8 cellular contexts compared by ENCODE assay signal in genomic region chr14:94081386-94081820, GRCh38. TPM values are rescaled to one million over a fixed set of nuclear protein-coding genes. Genes with fewer than 3 reads are reported as not detected.
DNase-seq lines count a peak whose midpoint lies in the region; ATAC-seq, FAIRE-seq and TF ChIP-seq lines count a peak whose summit lies in the region.

No MANE protein-coding gene starts in this region.

- H3K4me3 ChIP-seq in astrocyte (ENCODE audit: insufficient read depth, low read depth, low read length) (peak overlapping the region; percentile 92), HepG2 (replicated peaks in 1 of 3; ENCODE audit: insufficient read depth in 1 of 3, low read depth in 2 of 3, low read length in 3 of 3) (peak overlapping the region; percentile 75 to 99 (median 99))

- intact Hi-C loops in CD14-positive monocyte (cut with micrococcal nuclease) = loop anchor here in 1 of 2 donors (5.0 kb wide), 1 partner anchor 54 kb away; the partner anchor contains the start of gene OTUB2
- intact Hi-C loops in HepG2 (cut with micrococcal nuclease; ENCODE audit: unreplicated experiment) = loop anchor here (5.0 kb wide), 2 partner anchors 44 to 46 kb away; partner anchors contain the start of gene IFI27L2

- H3K79me2 ChIP-seq in astrocyte (ENCODE audit: insufficient read depth, low read length) (peaks cover 65% of the 10 kb centered on the region), HepG2 (ENCODE audit: insufficient read depth, low read length) (peaks cover 56% of the 10 kb centered on the region)

- H3K27me3 Mint-ChIP-seq in CD14-positive monocyte (ENCODE audit: low read depth in 3 of 3) = peaks cover 0 to 2% (median 0%) of the 10 kb centered on the region in 3 donors
- no peaks in the 10 kb centered on the region for H3K27me3 Mint-ChIP-seq in astrocyte (ENCODE audit: low read depth, unreplicated experiment)
- H3K27me3 Mint-ChIP-seq in type B pancreatic cell = no peaks in the 10 kb centered on the region

- BruUV-seq in HepG2 (replicated peaks; lab: Mats Ljungman, UMichigan) = TSS peak; percentile 69

- H3K4me2 ChIP-seq in astrocyte (ENCODE audit: low read length) (peak overlapping the region; percentile 97), HepG2 (ENCODE audit: low read depth, low read length) (peak overlapping the region; percentile 79)

- H3K4me1 Mint-ChIP-seq in CD14-positive monocyte = peaks cover 41% of the 10 kb centered on the region
- H3K4me1 Mint-ChIP-seq in astrocyte (ENCODE audit: low read depth, unreplicated experiment) = peaks cover 19% of the 10 kb centered on the region
- H3K4me1 Mint-ChIP-seq in type B pancreatic cell (ENCODE audit: unreplicated experiment) = peaks cover 31% of the 10 kb centered on the region

- WGBS in HepG2 (ENCODE audit: low lambda C conversion rate) = 0% methylated on average over 19 of the region's 19 CpGs

- H4K20me1 ChIP-seq in astrocyte (ENCODE audit: insufficient read depth, low read length) (peaks cover 31% of the 10 kb centered on the region), HepG2 (ENCODE audit: insufficient read depth, low read length) (peaks cover 28% of the 10 kb centered on the region)

- no peaks in the 10 kb centered on the region for H3K9me3 ChIP-seq in astrocyte (ENCODE audit: insufficient read depth, low read depth, low read length)
- no peaks in the 10 kb centered on the region for H3K9me3 ChIP-seq in HepG2 (ENCODE audit: low read length)

- H3K36me3 ChIP-seq in astrocyte (ENCODE audit: insufficient read depth, low read length) (peaks cover 11% of the 10 kb centered on the region), HepG2 (replicated peaks in 1 of 2; ENCODE audit: control insufficient read depth in 1 of 2, insufficient read depth in 2 of 2, low read length in 2 of 2) (peaks cover 1 to 18% of the 10 kb centered on the region in 2 experiments; a peak in 3 of 5 replicates)

- H3K9ac ChIP-seq in astrocyte (ENCODE audit: low read length) (peak overlapping the region; percentile 94), HepG2 (ENCODE audit: insufficient read depth, low read depth, low read length) (peak overlapping the region; percentile 98)

- in situ Hi-C loops in HepG2 (cut with HindIII; ENCODE audit: extremely low pct_ligation_motif_present, low pct_unique_long_range_greater_than_20kb) = no loop called here

- H3K4me1 ChIP-seq in astrocyte (ENCODE audit: insufficient read depth, low read length) = peaks cover 14% of the 10 kb centered on the region
- H3K4me1 ChIP-seq in HepG2 (ENCODE audit: insufficient read depth, low read length) = peaks cover 53% of the 10 kb centered on the region

- no peak for DNase-seq in CD14-positive monocyte (ENCODE audit: low spot score)
- no peak for DNase-seq in astrocyte (ENCODE audit: low read depth)
- DNase-seq in HepG2 (ENCODE audit: low spot score) = no peak
- no peak for DNase-seq in type B pancreatic cell (ENCODE audit: extremely low spot score, unreplicated experiment)
- no peak for DNase-seq in NCI-H2227 treated with DMSO at 0.1 percent for 48 hours (lab: John Stamatoyannopoulos, UW)
- no peak for DNase-seq in NCI-H2196 treated with DMSO at 0.1 percent for 48 hours (lab: John Stamatoyannopoulos, UW; ENCODE audit: unreplicated experiment)

- POLR2A ChIA-PET in HepG2 (lab: Yijun Ruan, JAX) = interaction anchor here (0.7 to 1.6 kb wide), 12 partner anchors 8 to 212 kb away, joined by 3 to 10 read pairs (median 4); partner anchors contain the start of gene SERPINA10

- TF ChIP-seq CTCF in CD14-positive monocyte (IDR thresholded peaks at IDR 0.05) = no peak
- no peak for TF ChIP-seq CTCF in astrocyte (IDR thresholded peaks at IDR 0.05; ENCODE audit: insufficient read depth, low read depth, low read length)
- TF ChIP-seq CTCF in HepG2 (CRISPR knock-in tag; IDR thresholded peaks at IDR 0.05) = no peak
- TF ChIP-seq CTCF in type B pancreatic cell (conservative IDR thresholded peaks at IDR 0.05) = no peak

- H3K4me3 Mint-ChIP-seq in CD14-positive monocyte = peak overlapping the region; percentile 100
- peak overlapping the region; percentile 99 for H3K4me3 Mint-ChIP-seq in astrocyte (ENCODE audit: unreplicated experiment)
- peak overlapping the region; percentile 98 for H3K4me3 Mint-ChIP-seq in type B pancreatic cell

- TF ChIP-seq EP300 in HepG2 (IDR thresholded peaks at IDR 0.05; ENCODE audit: low read depth in 2 of 2, low read length in 2 of 2) (no peak), HepG2 (CRISPR knock-in tag; IDR thresholded peaks at IDR 0.05; ENCODE audit: borderline replicate concordance) (no peak)

- peak overlapping the region; percentile 89 for H3K27ac ChIP-seq in astrocyte (ENCODE audit: low read depth, low read length)
- H3K27ac ChIP-seq in HepG2 (ENCODE audit: extremely low read length, insufficient read depth, low read length) = peak overlapping the region; percentile 81

- FAIRE-seq in astrocyte (lab: Jason Lieb, UNC) (no peak), HepG2 (lab: Jason Lieb, UNC) (peak; percentile 4)

- H2AFZ ChIP-seq in astrocyte (ENCODE audit: low read depth, low read length) (peak overlapping the region; percentile 94), HepG2 (ENCODE audit: low read length) (peak overlapping the region; percentile 79)

- no peak for TF ChIP-seq RAD21 in HepG2 (CRISPR knock-in tag; IDR thresholded peaks at IDR 0.05)

- H3K27ac Mint-ChIP-seq in CD14-positive monocyte = peak overlapping the region; percentile 91 to 99 (median 96)
- peak overlapping the region; percentile 55 for H3K27ac Mint-ChIP-seq in astrocyte (ENCODE audit: unreplicated experiment)
- H3K27ac Mint-ChIP-seq in type B pancreatic cell = peak overlapping the region; percentile 96

- ATAC-seq in GM19452 (IDR thresholded peaks at IDR 0.05; ENCODE audit: unreplicated experiment) (peak; percentile 33), HG03571 (IDR thresholded peaks at IDR 0.05; ENCODE audit: unreplicated experiment) (peak; percentile 27), HepG2 (peak; percentile 57)

- TF ChIP-seq POLR2A in HepG2 (IDR thresholded peaks at IDR 0.05; ENCODE audit: insufficient read depth in 1 of 2, low read depth in 2 of 2, low read length in 2 of 2) = no peak; a peak in 1 of 4 replicates

- peaks cover 0 to 2% (median 0%) of the 10 kb centered on the region in 7 donors for H3K9me3 Mint-ChIP-seq in CD14-positive monocyte
- no peaks in the 10 kb centered on the region for H3K9me3 Mint-ChIP-seq in astrocyte (ENCODE audit: unreplicated experiment)
- peaks cover 11% of the 10 kb centered on the region for H3K9me3 Mint-ChIP-seq in type B pancreatic cell

- H3K27me3 ChIP-seq in astrocyte (ENCODE audit: insufficient read depth, low read length) (no peaks in the 10 kb centered on the region), HepG2 (ENCODE audit: control insufficient read depth in 1 of 2, insufficient read depth in 2 of 2, low read length in 2 of 2) (no peaks in the 10 kb centered on the region)

- CTCF ChIA-PET in HepG2 (lab: Yijun Ruan, JAX; ENCODE audit: low intra/inter-chr PET ratio, low total read pairs) = no interaction called here

- H3K36me3 Mint-ChIP-seq in CD14-positive monocyte (peaks cover 17 to 27% of the 10 kb centered on the region in 2 donors), astrocyte (ENCODE audit: low read depth, unreplicated experiment) (peaks cover 17% of the 10 kb centered on the region), type B pancreatic cell (peaks cover 39% of the 10 kb centered on the region)

RNA-seq across cellular contexts. Expression of gene IFI27L1, which starts 0.3 kb away (rescaled TPM):
- 1 to 10 TPM; 2.1 to 2.2 TPM for polyA plus RNA-seq in CD14-positive monocyte
- total RNA-seq in astrocyte = 28.4 and 30.8 TPM in 2 replicates
- total RNA-seq in HepG2 (2016; rRNA removed; fragmentation: Illumina TruSeq; extraction: Trizol) = 19.0 and 19.3 TPM in 2 replicates
- total RNA-seq in HepG2 (2016; cell fraction: cytosol; rRNA removed; fragmentation: Illumina TruSeq; extraction: Trizol; ENCODE audit: low read depth) = 6.4 and 9.9 TPM in 2 replicates
- 18.3 and 20.8 TPM in 2 replicates for total RNA-seq in HepG2 (2016; cell fraction: insoluble cytoplasmic fraction; rRNA removed; fragmentation: Illumina TruSeq; extraction: Trizol)
- 10.0 and 10.1 TPM in 2 replicates for total RNA-seq in HepG2 (2016; cell fraction: membrane; rRNA removed; fragmentation: Illumina TruSeq; extraction: Trizol)
- 14.3 and 16.2 TPM in 2 replicates for total RNA-seq in HepG2 (2016; cell fraction: nucleus; rRNA removed; fragmentation: Illumina TruSeq; extraction: Trizol)
- 9.6 and 11.9 TPM in 2 replicates for polyA plus RNA-seq in HepG2 (2011; rRNA removed)
- 14.3 and 18.1 TPM in 2 replicates for polyA plus RNA-seq in HepG2 (2011; cell fraction: cytosol; rRNA removed)
- 13.5 TPM in 2 replicates for polyA plus RNA-seq in HepG2 (2011; cell fraction: nucleus; rRNA removed)
- polyA plus RNA-seq in HepG2 (2012) = 8.0 and 11.2 TPM in 2 replicates
- 5.6 and 7.8 TPM in 2 replicates for polyA plus RNA-seq in HepG2 (2016; cell fraction: cytosol; fragmentation: Illumina TruSeq; extraction: Trizol; ENCODE audit: low read depth)
- polyA plus RNA-seq in HepG2 (2016; cell fraction: insoluble cytoplasmic fraction; fragmentation: Illumina TruSeq; extraction: Trizol; ENCODE audit: low read depth) = 12.7 and 14.3 TPM in 2 replicates
- 5.7 and 8.7 TPM in 2 replicates for polyA plus RNA-seq in HepG2 (2016; cell fraction: membrane; fragmentation: Illumina TruSeq; extraction: Trizol; ENCODE audit: low read depth)
- polyA plus RNA-seq in HepG2 (2016; cell fraction: nucleus; fragmentation: Illumina TruSeq; extraction: Trizol; ENCODE audit: insufficient read depth, low read depth) = 26.6 and 29.4 TPM in 2 replicates
- 5.1 and 14.3 TPM in 2 replicates for polyA minus RNA-seq in HepG2 (2011; rRNA and poly(A)+ RNA removed; ENCODE audit: low replicate concordance)
- polyA minus RNA-seq in HepG2 (2011; cell fraction: cytosol; rRNA and poly(A)+ RNA removed) = 2.7 and 3.1 TPM in 2 replicates
- polyA minus RNA-seq in HepG2 (2011; cell fraction: nucleus; rRNA and poly(A)+ RNA removed) = 5.5 and 8.3 TPM in 2 replicates
- 15.6 and 36.8 TPM in 2 replicates for total RNA-seq in type B pancreatic cell (ENCODE audit: low replicate concordance)

RNA-seq across cellular contexts. Expression of gene DDX24, which starts 0.4 kb away (rescaled TPM):
- polyA plus RNA-seq in CD14-positive monocyte (10 to 100 TPM; 51.2 to 53.8 TPM), HepG2 (2011; rRNA removed) (62.3 and 67.3 TPM in 2 replicates)
- total RNA-seq in astrocyte (206 TPM in 2 replicates), HepG2 (2016; rRNA removed; fragmentation: Illumina TruSeq; extraction: Trizol) (149 and 215 TPM in 2 replicates), type B pancreatic cell (ENCODE audit: low replicate concordance) (127 and 156 TPM in 2 replicates)
- 8.8 and 12.3 TPM in 2 replicates for total RNA-seq in HepG2 (2016; cell fraction: cytosol; rRNA removed; fragmentation: Illumina TruSeq; extraction: Trizol; ENCODE audit: low read depth)
- 152 and 207 TPM in 2 replicates for total RNA-seq in HepG2 (2016; cell fraction: insoluble cytoplasmic fraction; rRNA removed; fragmentation: Illumina TruSeq; extraction: Trizol)
- total RNA-seq in HepG2 (2016; cell fraction: membrane; rRNA removed; fragmentation: Illumina TruSeq; extraction: Trizol) = 25.6 and 27.8 TPM in 2 replicates
- total RNA-seq in HepG2 (2016; cell fraction: nucleus; rRNA removed; fragmentation: Illumina TruSeq; extraction: Trizol) = 84.5 and 106 TPM in 2 replicates
- 38.2 and 50.1 TPM in 2 replicates for polyA plus RNA-seq in HepG2 (2011; cell fraction: cytosol; rRNA removed)
- polyA plus RNA-seq in HepG2 (2011; cell fraction: nucleus; rRNA removed) = 56.2 and 66.5 TPM in 2 replicates
- 86.8 and 88.0 TPM in 2 replicates for polyA plus RNA-seq in HepG2 (2012)
- polyA plus RNA-seq in HepG2 (2016; cell fraction: cytosol; fragmentation: Illumina TruSeq; extraction: Trizol; ENCODE audit: low read depth) = 5.2 and 6.0 TPM in 2 replicates
- 160 and 163 TPM in 2 replicates for polyA plus RNA-seq in HepG2 (2016; cell fraction: insoluble cytoplasmic fraction; fragmentation: Illumina TruSeq; extraction: Trizol; ENCODE audit: low read depth)
- 12.6 and 13.0 TPM in 2 replicates for polyA plus RNA-seq in HepG2 (2016; cell fraction: membrane; fragmentation: Illumina TruSeq; extraction: Trizol; ENCODE audit: low read depth)
- polyA plus RNA-seq in HepG2 (2016; cell fraction: nucleus; fragmentation: Illumina TruSeq; extraction: Trizol; ENCODE audit: insufficient read depth, low read depth) = 104 and 108 TPM in 2 replicates
- 50.1 and 167 TPM in 2 replicates for polyA minus RNA-seq in HepG2 (2011; rRNA and poly(A)+ RNA removed; ENCODE audit: low replicate concordance)
- polyA minus RNA-seq in HepG2 (2011; cell fraction: cytosol; rRNA and poly(A)+ RNA removed) = 37.3 and 43.9 TPM in 2 replicates
- polyA minus RNA-seq in HepG2 (2011; cell fraction: nucleus; rRNA and poly(A)+ RNA removed) = 50.2 and 79.2 TPM in 2 replicates

RNA-seq across cellular contexts. Expression of gene IFI27, which starts 29.1 kb away (rescaled TPM):
- polyA plus RNA-seq in CD14-positive monocyte = 1 to 10 TPM; 3.3 to 3.9 TPM
- 1,022 and 1,408 TPM in 2 replicates for total RNA-seq in astrocyte
- 1.2 and 2.0 TPM in 2 replicates for total RNA-seq in HepG2 (2016; rRNA removed; fragmentation: Illumina TruSeq; extraction: Trizol)
- total RNA-seq in HepG2 (2016; cell fraction: cytosol; rRNA removed; fragmentation: Illumina TruSeq; extraction: Trizol; ENCODE audit: low read depth) = 1.2 TPM in 1 of 2 replicates, not detected in the other
- 1.4 and 1.6 TPM in 2 replicates for total RNA-seq in HepG2 (2016; cell fraction: insoluble cytoplasmic fraction; rRNA removed; fragmentation: Illumina TruSeq; extraction: Trizol)
- 0.80 and 1.1 TPM in 2 replicates for total RNA-seq in HepG2 (2016; cell fraction: membrane; rRNA removed; fragmentation: Illumina TruSeq; extraction: Trizol)
- total RNA-seq in HepG2 (2016; cell fraction: nucleus; rRNA removed; fragmentation: Illumina TruSeq; extraction: Trizol) = 1.3 and 2.1 TPM in 2 replicates
- 1.7 and 2.3 TPM in 2 replicates for polyA plus RNA-seq in HepG2 (2011; rRNA removed)
- 2.5 and 3.5 TPM in 2 replicates for polyA plus RNA-seq in HepG2 (2011; cell fraction: cytosol; rRNA removed)
- 2.2 and 2.7 TPM in 2 replicates for polyA plus RNA-seq in HepG2 (2011; cell fraction: nucleus; rRNA removed)
- 1.0 and 1.3 TPM in 2 replicates for polyA plus RNA-seq in HepG2 (2012)
- 0.75 and 0.84 TPM in 2 replicates for polyA plus RNA-seq in HepG2 (2016; cell fraction: cytosol; fragmentation: Illumina TruSeq; extraction: Trizol; ENCODE audit: low read depth)
- polyA plus RNA-seq in HepG2 (2016; cell fraction: insoluble cytoplasmic fraction; fragmentation: Illumina TruSeq; extraction: Trizol; ENCODE audit: low read depth) = 0.77 and 0.79 TPM in 2 replicates
- 0.64 and 1.1 TPM in 2 replicates for polyA plus RNA-seq in HepG2 (2016; cell fraction: membrane; fragmentation: Illumina TruSeq; extraction: Trizol; ENCODE audit: low read depth)
- polyA plus RNA-seq in HepG2 (2016; cell fraction: nucleus; fragmentation: Illumina TruSeq; extraction: Trizol; ENCODE audit: insufficient read depth, low read depth) = 2.4 and 2.5 TPM in 2 replicates
- polyA minus RNA-seq in HepG2 (2011; rRNA and poly(A)+ RNA removed; ENCODE audit: low replicate concordance) = 2.4 and 59.0 TPM in 2 replicates
- polyA minus RNA-seq in HepG2 (2011; cell fraction: cytosol; rRNA and poly(A)+ RNA removed) = not detected in 2 replicates
- polyA minus RNA-seq in HepG2 (2011; cell fraction: nucleus; rRNA and poly(A)+ RNA removed) = 0.39 and 1.1 TPM in 2 replicates
- total RNA-seq in type B pancreatic cell (ENCODE audit: low replicate concordance) = 12.6 and 15.5 TPM in 2 replicates

RNA-seq across cellular contexts. Expression of gene IFI27L2, which starts 48.0 kb away (rescaled TPM):
- polyA plus RNA-seq in CD14-positive monocyte (100 to 1,000 TPM in 1 of 2 donors, 10 to 100 TPM in 1; 96.1 to 156 TPM), HepG2 (2011; rRNA removed) (4.8 and 6.9 TPM in 2 replicates)
- total RNA-seq in astrocyte (63.9 and 79.9 TPM in 2 replicates), HepG2 (2016; rRNA removed; fragmentation: Illumina TruSeq; extraction: Trizol) (4.3 and 6.0 TPM in 2 replicates), type B pancreatic cell (ENCODE audit: low replicate concordance) (14.8 and 28.2 TPM in 2 replicates)
- total RNA-seq in HepG2 (2016; cell fraction: cytosol; rRNA removed; fragmentation: Illumina TruSeq; extraction: Trizol; ENCODE audit: low read depth) = 2.5 and 3.2 TPM in 2 replicates
- 5.0 and 5.5 TPM in 2 replicates for total RNA-seq in HepG2 (2016; cell fraction: insoluble cytoplasmic fraction; rRNA removed; fragmentation: Illumina TruSeq; extraction: Trizol)
- 3.6 and 3.7 TPM in 2 replicates for total RNA-seq in HepG2 (2016; cell fraction: membrane; rRNA removed; fragmentation: Illumina TruSeq; extraction: Trizol)
- total RNA-seq in HepG2 (2016; cell fraction: nucleus; rRNA removed; fragmentation: Illumina TruSeq; extraction: Trizol) = 1.6 and 1.9 TPM in 2 replicates
- polyA plus RNA-seq in HepG2 (2011; cell fraction: cytosol; rRNA removed) = 9.7 and 10.5 TPM in 2 replicates
- polyA plus RNA-seq in HepG2 (2011; cell fraction: nucleus; rRNA removed) = 3.1 and 4.9 TPM in 2 replicates
- polyA plus RNA-seq in HepG2 (2012) = 2.3 and 4.8 TPM in 2 replicates
- polyA plus RNA-seq in HepG2 (2016; cell fraction: cytosol; fragmentation: Illumina TruSeq; extraction: Trizol; ENCODE audit: low read depth) = 3.7 and 4.6 TPM in 2 replicates
- polyA plus RNA-seq in HepG2 (2016; cell fraction: insoluble cytoplasmic fraction; fragmentation: Illumina TruSeq; extraction: Trizol; ENCODE audit: low read depth) = 6.3 and 6.5 TPM in 2 replicates
- polyA plus RNA-seq in HepG2 (2016; cell fraction: membrane; fragmentation: Illumina TruSeq; extraction: Trizol; ENCODE audit: low read depth) = 2.3 and 3.4 TPM in 2 replicates
- 2.8 and 4.6 TPM in 2 replicates for polyA plus RNA-seq in HepG2 (2016; cell fraction: nucleus; fragmentation: Illumina TruSeq; extraction: Trizol; ENCODE audit: insufficient read depth, low read depth)
- polyA minus RNA-seq in HepG2 (2011; rRNA and poly(A)+ RNA removed; ENCODE audit: low replicate concordance) = 1.5 and 6.0 TPM in 2 replicates
- polyA minus RNA-seq in HepG2 (2011; cell fraction: cytosol; rRNA and poly(A)+ RNA removed) = not detected in 2 replicates
- polyA minus RNA-seq in HepG2 (2011; cell fraction: nucleus; rRNA and poly(A)+ RNA removed) = 1.1 TPM in 1 of 2 replicates, not detected in the other

RNA-seq across cellular contexts. Expression of gene OTUB2, which starts 55.3 kb away (rescaled TPM):
- polyA plus RNA-seq in CD14-positive monocyte (under 1 TPM; 0.28 to 0.95 TPM), HepG2 (2011; rRNA removed) (2.4 and 3.0 TPM in 2 replicates)
- total RNA-seq in astrocyte (3.1 and 3.3 TPM in 2 replicates), HepG2 (2016; rRNA removed; fragmentation: Illumina TruSeq; extraction: Trizol) (2.2 and 2.4 TPM in 2 replicates), type B pancreatic cell (ENCODE audit: low replicate concordance) (2.6 and 3.0 TPM in 2 replicates)
- total RNA-seq in HepG2 (2016; cell fraction: cytosol; rRNA removed; fragmentation: Illumina TruSeq; extraction: Trizol; ENCODE audit: low read depth) = 0.30 and 0.44 TPM in 2 replicates
- 1.8 and 1.9 TPM in 2 replicates for total RNA-seq in HepG2 (2016; cell fraction: insoluble cytoplasmic fraction; rRNA removed; fragmentation: Illumina TruSeq; extraction: Trizol)
- total RNA-seq in HepG2 (2016; cell fraction: membrane; rRNA removed; fragmentation: Illumina TruSeq; extraction: Trizol) = 1.2 and 1.4 TPM in 2 replicates
- total RNA-seq in HepG2 (2016; cell fraction: nucleus; rRNA removed; fragmentation: Illumina TruSeq; extraction: Trizol) = 2.6 and 3.1 TPM in 2 replicates
- 2.3 and 2.6 TPM in 2 replicates for polyA plus RNA-seq in HepG2 (2011; cell fraction: cytosol; rRNA removed)
- polyA plus RNA-seq in HepG2 (2011; cell fraction: nucleus; rRNA removed) = 3.9 and 4.1 TPM in 2 replicates
- polyA plus RNA-seq in HepG2 (2012) = 1.4 and 1.9 TPM in 2 replicates
- polyA plus RNA-seq in HepG2 (2016; cell fraction: cytosol; fragmentation: Illumina TruSeq; extraction: Trizol; ENCODE audit: low read depth) = 0.21 and 0.70 TPM in 2 replicates
- polyA plus RNA-seq in HepG2 (2016; cell fraction: insoluble cytoplasmic fraction; fragmentation: Illumina TruSeq; extraction: Trizol; ENCODE audit: low read depth) = 2.0 and 2.3 TPM in 2 replicates
- polyA plus RNA-seq in HepG2 (2016; cell fraction: membrane; fragmentation: Illumina TruSeq; extraction: Trizol; ENCODE audit: low read depth) = 0.58 and 1.0 TPM in 2 replicates
- 2.1 and 2.3 TPM in 2 replicates for polyA plus RNA-seq in HepG2 (2016; cell fraction: nucleus; fragmentation: Illumina TruSeq; extraction: Trizol; ENCODE audit: insufficient read depth, low read depth)
- 0.49 and 8.2 TPM in 2 replicates for polyA minus RNA-seq in HepG2 (2011; rRNA and poly(A)+ RNA removed; ENCODE audit: low replicate concordance)
- polyA minus RNA-seq in HepG2 (2011; cell fraction: cytosol; rRNA and poly(A)+ RNA removed) = 3.3 and 4.7 TPM in 2 replicates
- polyA minus RNA-seq in HepG2 (2011; cell fraction: nucleus; rRNA and poly(A)+ RNA removed) = 10.0 and 11.3 TPM in 2 replicates

Comparison
In these comparisons a context has a peak if more than half of its experiments do, and no peak if none do; other contexts are left out.
1. RNA of gene IFI27, which starts 29.1 kb away (total RNA-seq): 1,022 to 1,408 TPM in astrocyte; 12.6 to 15.5 TPM in type B pancreatic cell and 0.80 to 2.1 TPM in HepG2; every median in the first group is over 10 times any median in the second.
2. Peak in every context shown above with its lines, with median percentiles within 50 percentile points of each other: H3K27ac Mint-ChIP-seq, H3K4me3 Mint-ChIP-seq and ATAC-seq.